39 cellular contexts compared by ENCODE assay signal in genomic region chr1:1151306-1151705, GRCh38. TPM values are rescaled to one million over a fixed set of nuclear protein-coding genes. Genes with fewer than 3 reads are reported as not detected.
"Had no signal": no experiment of that assay in that cellular context is flagged by ENCODE, and none has a peak within 500 bp of the region (broad histone marks: within the 10 kb centered on the region; RNA-seq: fewer than 3 reads in every experiment).

No MANE protein-coding gene starts in this region.

- H3K27ac ChIP-seq: adrenal gland, body of pancreas, brain microvascular endothelial cell, breast epithelium, VCaP had no signal

- H3K27me3 ChIP-seq: adrenal gland, body of pancreas, brain microvascular endothelial cell, breast epithelium had no signal

- H3K4me3 Mint-ChIP-seq: activated B cell treated with CpG ODN at 0.5 μM for 24 hours; activated CD4-positive, alpha-beta memory T cell treated with anti-CD3 and anti-CD28 coated beads for 36 hours; activated CD4-positive, alpha-beta T cell treated with anti-CD3 and anti-CD28 coated beads, Interleukin-2, amount 10 ng/mL, durations not matched to agents 24 days and 14 days; activated CD8-positive, alpha-beta T cell treated with anti-CD3 and anti-CD28 coated beads for 36 hours; activated naive CD4-positive, alpha-beta T cell treated with anti-CD3 and anti-CD28 coated beads for 36 hours; activated naive CD8-positive, alpha-beta T cell treated with anti-CD3 and anti-CD28 coated beads for 36 hours; activated T-cell treated with anti-CD3 and anti-CD28 coated beads, Interleukin-2, amount 50 U/mL, for 4 hours; activated T-cell treated with anti-CD3 and anti-CD28 coated beads, Interleukin-2, amount 50 U/mL, for 72 hours; activated T-helper 1 cell treated with anti-CD3 and anti-CD28 coated beads, Interleukin-12 subunit alpha, Interleukin-12 subunit beta, Interleukin-2, Interleukin-4 antibody, amounts not matched to agents 30 ng/mL and 10 ng/mL and 1 ng/mL, durations not matched to agents 14 hours and 24 hours and 36 hours; activated T-helper 17 cell treated with anti-CD3 and anti-CD28 coated beads, Interleukin-2, amount 50 U/mL, for 72 hours; T-helper 1 cell treated with Interleukin-12 subunit alpha and Interleukin-12 subunit beta and Interleukin-4 antibody, amounts not matched to agents 30 μg/mL and 1 μg/mL, for 36 hours; T-helper 2 cell treated with Interferon-gamma antibody and Interleukin-4, amounts not matched to agents 5 μg/mL and 100 μg/mL, for 36 hours had no signal

- H3K36me3 ChIP-seq: adrenal gland, brain microvascular endothelial cell, breast epithelium had no signal

- H3K9me3 ChIP-seq: adrenal gland, body of pancreas had no signal

- H3K4me3 ChIP-seq: adrenal gland, body of pancreas, breast epithelium had no signal

- H3K27ac Mint-ChIP-seq: activated CD4-positive, alpha-beta memory T cell treated with anti-CD3 and anti-CD28 coated beads for 36 hours; activated CD4-positive, alpha-beta T cell treated with anti-CD3 and anti-CD28 coated beads, Interleukin-2, amount 10 ng/mL, durations not matched to agents 24 days and 14 days; activated CD8-positive, alpha-beta T cell treated with anti-CD3 and anti-CD28 coated beads for 36 hours; activated naive CD4-positive, alpha-beta T cell treated with anti-CD3 and anti-CD28 coated beads for 36 hours; activated naive CD4-positive, alpha-beta T cell treated with anti-CD3 and anti-CD28 coated beads, Interleukin-2, amount 50 U/mL, for 72 hours; activated naive CD8-positive, alpha-beta T cell treated with anti-CD3 and anti-CD28 coated beads for 36 hours; activated T-cell treated with anti-CD3 and anti-CD28 coated beads, Interleukin-2, amount 50 U/mL, for 72 hours; activated T-helper 1 cell treated with anti-CD3 and anti-CD28 coated beads, Interleukin-12 subunit alpha, Interleukin-12 subunit beta, Interleukin-2, Interleukin-4 antibody, amounts not matched to agents 30 ng/mL and 10 ng/mL and 1 ng/mL, durations not matched to agents 14 hours and 24 hours and 36 hours; activated T-helper 17 cell treated with anti-CD3 and anti-CD28 coated beads, Interleukin-2, amount 50 U/mL, for 72 hours; T-helper 1 cell treated with Interleukin-12 subunit alpha and Interleukin-12 subunit beta and Interleukin-4 antibody, amounts not matched to agents 30 μg/mL and 1 μg/mL, for 36 hours; T-helper 2 cell treated with Interferon-gamma antibody and Interleukin-4, amounts not matched to agents 5 μg/mL and 100 μg/mL, for 36 hours had no signal

- H3K4me1 ChIP-seq: adrenal gland, body of pancreas, breast epithelium had no signal

- ATAC-seq: activated CD8-positive, alpha-beta T cell treated with anti-CD3 and anti-CD28 coated beads for 36 hours; activated naive CD4-positive, alpha-beta T cell treated with anti-CD3 and anti-CD28 coated beads, Interleukin-2, amount 50 U/mL, for 72 hours; activated T-cell treated with anti-CD3 and anti-CD28 coated beads, Interleukin-2, amount 50 U/mL, for 4 hours; activated T-helper 17 cell treated with anti-CD3 and anti-CD28 coated beads, Interleukin-2, amount 50 U/mL, for 72 hours; body of pancreas had no signal

- H3K4me1 Mint-ChIP-seq: activated CD4-positive, alpha-beta T cell treated with anti-CD3 and anti-CD28 coated beads, Interleukin-2, amount 10 ng/mL, durations not matched to agents 24 days and 14 days; activated naive CD8-positive, alpha-beta T cell treated with anti-CD3 and anti-CD28 coated beads for 36 hours had no signal

- DNase-seq: activated B cell treated with CpG ODN at 0.5 μM for 24 hours; activated CD4-positive, alpha-beta memory T cell treated with anti-CD3 and anti-CD28 coated beads for 36 hours; activated CD4-positive, alpha-beta T cell treated with anti-CD3 and anti-CD28 coated beads for 4 hours; activated CD4-positive, alpha-beta T cell treated with anti-CD3 and anti-CD28 coated beads, Interleukin-2, amount 10 ng/mL, durations not matched to agents 24 days and 14 days; activated CD4-positive, alpha-beta T cell treated with anti-CD3 and anti-CD28 coated beads, Interleukin-2, amount 50 U/mL, for 1 hour; activated CD4-positive, alpha-beta T cell treated with anti-CD3 and anti-CD28 coated beads, Interleukin-2, amount 50 U/mL, for 4 hours; activated CD4-positive, CD25-positive, alpha-beta regulatory T cell treated with anti-CD3 and anti-CD28 coated beads, Interleukin-2, amount 50 U/mL, for 72 hours; activated CD8-positive, alpha-beta memory T cell treated with anti-CD3 and anti-CD28 coated beads, Interleukin-2, amount 50 U/mL, for 4 hours; activated CD8-positive, alpha-beta T cell treated with anti-CD3 and anti-CD28 coated beads for 36 hours; activated effector memory CD4-positive, alpha-beta T cell treated with anti-CD3 and anti-CD28 coated beads, Interleukin-2, amount 50 U/mL, for 16 hours; activated gamma-delta T cell treated with Interleukin-2 at 50 U/mL for 16 hours; activated naive CD4-positive, alpha-beta T cell; activated naive CD4-positive, alpha-beta T cell treated with anti-CD3 and anti-CD28 coated beads for 36 hours; activated naive CD4-positive, alpha-beta T cell treated with anti-CD3 and anti-CD28 coated beads, Interleukin-2, amount 50 U/mL, for 16 hours; activated naive CD8-positive, alpha-beta T cell treated with anti-CD3 and anti-CD28 coated beads for 36 hours; activated T-cell treated with anti-CD3 and anti-CD28 coated beads for 4 hours; activated T-cell treated with anti-CD3 and anti-CD28 coated beads, Interleukin-2, amount 50 U/mL, for 1 hour; activated T-cell treated with anti-CD3 and anti-CD28 coated beads, Interleukin-2, amount 50 U/mL, for 4 hours; activated T-cell treated with anti-CD3 and anti-CD28 coated beads, Interleukin-2, amount 50 U/mL, for 72 hours; adrenal gland; amniotic stem cell; aorta; body of pancreas; brain microvascular endothelial cell; central memory CD4-positive, alpha-beta T cell; T-helper 1 cell; T-helper 2 cell; T-helper 9 cell had no signal

- FAIRE-seq: astrocyte, TTC549 had no signal

RNA-seq across cellular contexts. Expression of gene TTLL10, which starts 22.4 kb away (rescaled TPM):
- total RNA-seq: activated CD4-positive, alpha-beta memory T cell treated with anti-CD3 and anti-CD28 coated beads for 36 hours; activated CD4-positive, alpha-beta T cell treated with anti-CD3 and anti-CD28 coated beads, Interleukin-2, amount 10 ng/mL, durations not matched to agents 24 days and 14 days; activated CD8-positive, alpha-beta memory T cell treated with anti-CD3 and anti-CD28 coated beads for 36 hours; activated CD8-positive, alpha-beta T cell treated with anti-CD3 and anti-CD28 coated beads for 36 hours; activated naive CD4-positive, alpha-beta T cell treated with anti-CD3 and anti-CD28 coated beads for 36 hours; activated naive CD4-positive, alpha-beta T cell treated with anti-CD3 and anti-CD28 coated beads, Interleukin-2, amount 50 U/mL, for 72 hours; activated naive CD8-positive, alpha-beta T cell treated with anti-CD3 and anti-CD28 coated beads for 36 hours; activated T-cell treated with anti-CD3 and anti-CD28 coated beads, Interleukin-2, amount 50 U/mL, for 4 hours; adrenal gland; astrocyte had no signal
- polyA plus RNA-seq: aorta had no signal

RNA-seq across cellular contexts. Expression of gene TNFRSF18, which starts 55.1 kb away (rescaled TPM):
- total RNA-seq: body of pancreas, cerebellum had no signal
